Comparison of ENCODE assay signal across 24 cellular contexts in genomic region chr18:10064267-10064666, GRCh38.
"Had no signal": no experiment of that assay in that cellular context is flagged by ENCODE, and none has a peak within 500 bp of the region (broad histone marks: within the 10 kb centered on the region; RNA-seq: fewer than 3 reads in every experiment).

No MANE protein-coding gene starts in this region.

- H3K27ac ChIP-seq: cardiac muscle cell, foreskin keratinocyte, parathyroid adenoma, testis, vagina had no signal

- H3K4me1 ChIP-seq: foreskin keratinocyte had no signal

- H3K27ac Mint-ChIP-seq: activated CD8-positive, alpha-beta T cell treated with anti-CD3 and anti-CD28 coated beads, Interleukin-2, amount 10 ng/mL, durations not matched to agents 7 days and 5 days; activated naive CD8-positive, alpha-beta T cell treated with anti-CD3 and anti-CD28 coated beads, Interleukin-2, amount 50 U/mL, for 24 hours; activated T-helper 1 cell treated with anti-CD3 and anti-CD28 coated beads, Interleukin-12 subunit alpha, Interleukin-12 subunit beta, Interleukin-2, Interleukin-4 antibody, amounts not matched to agents 30 ng/mL and 10 ng/mL and 1 ng/mL, durations not matched to agents 14 hours and 24 hours and 36 hours; memory B cell; nephron progenitor cell; stimulated activated effector memory CD8-positive, alpha-beta T cell treated with anti-CD3 and anti-CD28 coated beads, Interleukin-12 subunit alpha, Interleukin-12 subunit beta, amount 100 ng/mL, for 72 hours; T-helper 17 cell; type B pancreatic cell had no signal

- H3K4me3 ChIP-seq: cardiac muscle cell, testis, vagina had no signal

- H3K27me3 ChIP-seq: cardiac muscle cell, foreskin keratinocyte, testis, vagina had no signal

- H2AFZ ChIP-seq: parathyroid adenoma had no signal

- H3K36me3 Mint-ChIP-seq: memory B cell; stimulated activated effector memory CD8-positive, alpha-beta T cell treated with anti-CD3 and anti-CD28 coated beads, Interleukin-12 subunit alpha, Interleukin-12 subunit beta, amount 100 ng/mL, for 72 hours; type B pancreatic cell had no signal

- H3K27me3 Mint-ChIP-seq: type B pancreatic cell had no signal

- H3K4me3 Mint-ChIP-seq: activated CD8-positive, alpha-beta T cell treated with anti-CD3 and anti-CD28 coated beads, Interleukin-2, amount 10 ng/mL, durations not matched to agents 7 days and 5 days; activated naive CD8-positive, alpha-beta T cell treated with anti-CD3 and anti-CD28 coated beads, Interleukin-2, amount 50 U/mL, for 24 hours; activated T-helper 1 cell treated with anti-CD3 and anti-CD28 coated beads, Interleukin-12 subunit alpha, Interleukin-12 subunit beta, Interleukin-2, Interleukin-4 antibody, amounts not matched to agents 30 ng/mL and 10 ng/mL and 1 ng/mL, durations not matched to agents 14 hours and 24 hours and 36 hours; memory B cell; nephron progenitor cell; stimulated activated effector memory CD8-positive, alpha-beta T cell treated with anti-CD3 and anti-CD28 coated beads, Interleukin-12 subunit alpha, Interleukin-12 subunit beta, amount 100 ng/mL, for 72 hours; T-helper 17 cell had no signal

- H3K36me3 ChIP-seq: cardiac muscle cell, vagina had no signal

- DNase-seq: activated CD4-positive, alpha-beta T cell treated with anti-CD3 and anti-CD28 coated beads for 1 hour; activated CD4-positive, alpha-beta T cell treated with anti-CD3 and anti-CD28 coated beads, Interleukin-2, amount 50 U/mL, for 1 hour; activated CD8-positive, alpha-beta T cell treated with anti-CD3 and anti-CD28 coated beads, Interleukin-2, amount 10 ng/mL, durations not matched to agents 7 days and 5 days; activated gamma-delta T cell; activated naive CD4-positive, alpha-beta T cell treated with anti-CD3 and anti-CD28 coated beads, Interleukin-2, amount 50 U/mL, for 16 hours; activated naive CD8-positive, alpha-beta T cell treated with anti-CD3 and anti-CD28 coated beads, Interleukin-2, amount 50 U/mL, for 24 hours; effector memory CD4-positive, alpha-beta T cell; foreskin keratinocyte; hippocampal formation; kidney glomerular epithelial cell; nephron progenitor cell; nucleus accumbens; small intestine; stimulated activated CD4-positive, alpha-beta T cell treated with anti-CD3 and anti-CD28 coated beads, Interleukin-2, amount 100 ng/mL, for 24 hours; T-helper 17 cell; testis had no signal

- H3K9ac ChIP-seq: parathyroid adenoma had no signal

- H3K9me3 ChIP-seq: testis, vagina had no signal

- ATAC-seq: activated CD8-positive, alpha-beta T cell treated with anti-CD3 and anti-CD28 coated beads, Interleukin-2, amount 10 ng/mL, durations not matched to agents 7 days and 5 days; activated naive CD8-positive, alpha-beta T cell treated with anti-CD3 and anti-CD28 coated beads, Interleukin-2, amount 50 U/mL, for 24 hours; foreskin keratinocyte; sciatic nerve; stimulated activated effector memory CD8-positive, alpha-beta T cell treated with anti-CD3 and anti-CD28 coated beads, Interleukin-12 subunit alpha, Interleukin-12 subunit beta, amount 100 ng/mL, for 72 hours; T-helper 17 cell had no signal

- H3K9me3 Mint-ChIP-seq: activated naive CD8-positive, alpha-beta T cell treated with anti-CD3 and anti-CD28 coated beads, Interleukin-2, amount 50 U/mL, for 24 hours; activated T-helper 1 cell treated with anti-CD3 and anti-CD28 coated beads, Interleukin-12 subunit alpha, Interleukin-12 subunit beta, Interleukin-2, Interleukin-4 antibody, amounts not matched to agents 30 ng/mL and 10 ng/mL and 1 ng/mL, durations not matched to agents 14 hours and 24 hours and 36 hours; memory B cell; stimulated activated effector memory CD8-positive, alpha-beta T cell treated with anti-CD3 and anti-CD28 coated beads, Interleukin-12 subunit alpha, Interleukin-12 subunit beta, amount 100 ng/mL, for 72 hours; type B pancreatic cell had no signal

- H3K4me1 Mint-ChIP-seq: activated naive CD8-positive, alpha-beta T cell treated with anti-CD3 and anti-CD28 coated beads, Interleukin-2, amount 50 U/mL, for 24 hours; stimulated activated effector memory CD8-positive, alpha-beta T cell treated with anti-CD3 and anti-CD28 coated beads, Interleukin-12 subunit alpha, Interleukin-12 subunit beta, amount 100 ng/mL, for 72 hours had no signal
